Comparison of ENCODE assay signal across 29 cellular contexts in the genomic region with DNA sequence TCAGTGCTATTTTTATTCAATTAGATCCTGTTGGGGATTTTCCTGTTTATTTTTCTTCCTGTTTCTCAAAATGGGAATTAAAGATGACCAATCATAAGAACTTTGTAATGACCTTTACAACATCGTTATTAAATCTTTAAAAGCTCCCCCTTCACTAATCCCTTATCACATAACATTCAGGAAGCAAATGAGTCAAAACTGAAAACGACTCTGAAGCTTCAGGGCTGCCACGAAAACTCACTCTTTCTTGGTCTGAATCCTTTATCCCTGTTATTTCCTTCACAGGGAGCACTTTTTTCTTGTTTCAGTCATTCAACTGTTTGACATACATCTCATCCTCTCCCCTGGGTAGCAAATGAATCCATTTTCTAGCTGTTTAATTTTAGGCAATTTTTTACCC.
A peak's percentile ranks its signal among the peaks of the same experiment; 100 is the strongest.
DNase-seq lines count a peak whose midpoint lies in the region; ATAC-seq, FAIRE-seq and TF ChIP-seq lines count a peak whose summit lies in the region.
"Had no signal": no experiment of that assay in that cellular context is flagged by ENCODE, and none has a peak within 500 bp of the region (broad histone marks: within the 10 kb centered on the region; RNA-seq: fewer than 3 reads in every experiment).

No MANE protein-coding gene starts in this region.

- no peaks in the 10 kb centered on the region for H3K23me2 ChIP-seq in H1 (ENCODE audit: low read depth, low read length)

- in situ Hi-C loops in G401 (cut with HindIII; ENCODE audit: low sequenced_read_pairs) = no loop called here

- H4K91ac ChIP-seq in H1 (replicated peaks; ENCODE audit: insufficient read length, low read length) = no peak overlapping the region

- DNase-seq in GM12865 (ENCODE audit: low read depth) = peak; percentile 14
- no peak for DNase-seq in GM23338 (ENCODE audit: low spot score)
- DNase-seq in H1 (ENCODE audit: low read depth in 1 of 2, low spot score in 2 of 2) = no peak
- no peak for DNase-seq in G401 (ENCODE audit: low spot score)
- DNase-seq: AML-193; CD8-positive, alpha-beta memory T cell; DMS 273 treated with DMSO at 0.1 percent for 48 hours; DMS79; EL; GF-D8; MV-4-11; NCI-H1105; NCI-H146; NCI-H1930; NCI-H2107; NCI-H524; NCI-H774; PC-9; Right ventricle myocardium superior had no signal

- H3K4me1 ChIP-seq in GM23338 (ENCODE audit: insufficient read depth) (no peaks in the 10 kb centered on the region; the same call in 1 of the 2 replicates), H1 (replicated peaks in 1 of 4; ENCODE audit: control insufficient read depth in 3 of 4, insufficient read depth in 4 of 4, low read length in 3 of 4) (peaks cover 0 to 4% (median 0%) of the 10 kb centered on the region in 4 experiments; a peak in 2 of 7 replicates), parathyroid adenoma (no peaks in the 10 kb centered on the region)
- H3K4me1 ChIP-seq: A549, SJSA1 had no signal

- H2AFZ ChIP-seq in GM23338 = peak overlapping the region; percentile 11; the same call in 1 of the 2 replicates
- H2AFZ ChIP-seq in H1 (ENCODE audit: low read length) = no peak overlapping the region
- no peak overlapping the region for H2AFZ ChIP-seq in parathyroid adenoma
- H2AFZ ChIP-seq: PC-9 had no signal

- H3K27ac Mint-ChIP-seq in GM23338 = no peak overlapping the region
- H3K27ac Mint-ChIP-seq: CD8-positive, alpha-beta memory T cell had no signal

- H3K4ac ChIP-seq in H1 (replicated peaks; ENCODE audit: insufficient read length, low read depth, low read length) = no peak overlapping the region

- no peak overlapping the region for H4K5ac ChIP-seq in H1 (ENCODE audit: insufficient read length, low read depth, low read length)

- H2BK15ac ChIP-seq in H1 (ENCODE audit: low read length) = no peak overlapping the region

- peaks cover 38% of the 10 kb centered on the region for H3K9me3 Mint-ChIP-seq in GM23338

- H2AK5ac ChIP-seq in H1 (ENCODE audit: low read depth, low read length) = no peak overlapping the region

- H3K4me2 ChIP-seq in GM23338 (no peak overlapping the region), H1 (ENCODE audit: insufficient read depth in 1 of 2, low read depth in 2 of 2, low read length in 2 of 2) (no peak overlapping the region), parathyroid adenoma (ENCODE audit: low read length) (no peak overlapping the region)
- H3K4me2 ChIP-seq: A549, PC-9 had no signal

- H3K9ac ChIP-seq in H1 (replicated peaks in 1 of 4; ENCODE audit: extremely low read depth in 1 of 4, low read depth in 3 of 4, low read length in 3 of 4) = no peak overlapping the region
- no peak overlapping the region for H3K9ac ChIP-seq in parathyroid adenoma

- no peak overlapping the region for H2BK20ac ChIP-seq in H1 (ENCODE audit: low read length)

- CTCF ChIA-PET in H1 (lab: Charles Lee; ENCODE audit: partially characterized antibody) = interaction anchor here (0.9 kb wide), 1 partner anchor 47 kb away, joined by 3 read pairs; no protein-coding TSS in a partner anchor

- TF ChIP-seq RAD21 in H1 (IDR thresholded peaks at IDR 0.05 in 1 of 2, conservative IDR thresholded peaks at IDR 0.05 in 1 of 2; ENCODE audit: low read depth in 2 of 2, low read length in 2 of 2) = no peak

- POLR2A ChIA-PET in H1 (lab: Charles Lee; ENCODE audit: partially characterized antibody) = no interaction called here

- peaks cover 10% of the 10 kb centered on the region for H3K36me3 ChIP-seq in GM23338 (ENCODE audit: insufficient read depth)
- H3K36me3 ChIP-seq in H1 (ENCODE audit: control insufficient read depth in 2 of 4, insufficient read depth in 4 of 4, low read length in 3 of 4) = no peaks in the 10 kb centered on the region; a peak in 1 of 8 replicates
- no peaks in the 10 kb centered on the region for H3K36me3 ChIP-seq in parathyroid adenoma (ENCODE audit: control insufficient read depth, insufficient read depth, low read length)
- H3K36me3 ChIP-seq: SJSA1 had no signal

- WGBS in H1 (ENCODE audit: extremely low coverage in 1 of 2, insufficient coverage in 1 of 2, insufficient read length in 1 of 2, insufficient replicate concordance in 2 of 2, low coverage in 1 of 2, low lambda C conversion rate in 2 of 2, missing lambda C conversion rate in 1 of 2), 2 experiments = 86% methylated on average over 3 of the region's 3 CpGs; no CpG with 5 or more reads in 1 of the 2 experiments

- H3K9me2 ChIP-seq in GM23338 (ENCODE audit: insufficient read depth) = no peaks in the 10 kb centered on the region

- no peak overlapping the region for H3K14ac ChIP-seq in H1 (ENCODE audit: insufficient read length)

- no peaks in the 10 kb centered on the region for H3K27me3 ChIP-seq in GM23338 (ENCODE audit: insufficient read depth)
- no peaks in the 10 kb centered on the region for H3K27me3 ChIP-seq in H1 (replicated peaks in 1 of 4; ENCODE audit: control insufficient read depth in 3 of 4, extremely low read depth in 1 of 4, insufficient read depth in 3 of 4, low read length in 3 of 4)
- H3K27me3 ChIP-seq in parathyroid adenoma (ENCODE audit: control insufficient read depth, insufficient read depth, low read length) = no peaks in the 10 kb centered on the region
- H3K27me3 ChIP-seq: SJSA1 had no signal

- peaks cover 24% of the 10 kb centered on the region for H3K36me3 Mint-ChIP-seq in GM23338 (ENCODE audit: low read depth)
- H3K36me3 Mint-ChIP-seq: CD8-positive, alpha-beta memory T cell had no signal

- no peak for TF ChIP-seq POLR2A in H1 (IDR thresholded peaks at IDR 0.05; ENCODE audit: control extremely low read depth in 1 of 2, low read depth in 2 of 2, low read length in 2 of 2)

- no peaks in the 10 kb centered on the region for H3F3A ChIP-seq in GM23338 (replicated peaks; ENCODE audit: low read depth)

- TF ChIP-seq CTCF in GM12865 (IDR thresholded peaks at IDR 0.05; ENCODE audit: insufficient read depth, low read depth, low read length, missing control alignments) (no peak), GM23338 (conservative IDR thresholded peaks at IDR 0.05; ENCODE audit: low read depth in 2 of 2) (no peak), H1 (IDR thresholded peaks at IDR 0.05; ENCODE audit: control extremely low read depth in 1 of 3, insufficient read depth in 1 of 3, low read depth in 1 of 3, low read length in 3 of 3) (no peak), parathyroid adenoma (IDR thresholded peaks at IDR 0.05) (no peak)

- H2BK5ac ChIP-seq in H1 (ENCODE audit: low read depth, low read length) = no peak overlapping the region

- no peak for ATAC-seq in GM23338
- no peak for ATAC-seq in HG03571 (IDR thresholded peaks at IDR 0.05; ENCODE audit: unreplicated experiment)
- ATAC-seq in HG03521 (IDR thresholded peaks at IDR 0.05; ENCODE audit: unreplicated experiment) = no peak
- no peak for ATAC-seq in GM21528 (IDR thresholded peaks at IDR 0.05; ENCODE audit: low FRiP score, unreplicated experiment)
- ATAC-seq: A549, K562 had no signal

- H3K18ac ChIP-seq in H1 (ENCODE audit: extremely low read depth, low read length) = no peak overlapping the region

- peak overlapping the region; percentile 41 for H3K23ac ChIP-seq in H1 (ENCODE audit: insufficient read length)

- H3K4me3 Mint-ChIP-seq in GM23338 = no peak overlapping the region
- H3K4me3 Mint-ChIP-seq: CD8-positive, alpha-beta memory T cell had no signal

- FAIRE-seq in H1 (lab: Jason Lieb, UNC) = no peak
- FAIRE-seq: A549, H54, HTR-8/SVneo, K562 had no signal

- H3K4me3 ChIP-seq in GM12865 (ENCODE audit: low read depth, low read length) (no peak overlapping the region), GM23338 (no peak overlapping the region), H1 (ENCODE audit: extremely low read depth in 1 of 4, insufficient read depth in 2 of 4, low read depth in 3 of 4, low read length in 4 of 4) (no peak overlapping the region), parathyroid adenoma (ENCODE audit: low read depth, low read length) (no peak overlapping the region)
- H3K4me3 ChIP-seq: A549, K562, PC-9, SJSA1 had no signal

- H4K8ac ChIP-seq in H1 (ENCODE audit: extremely low read depth, insufficient read depth, low read length) = no peak overlapping the region

- H3K56ac ChIP-seq in H1 (replicated peaks; ENCODE audit: insufficient read length, low read depth, low read length) = no peak overlapping the region

- no peak for TF ChIP-seq EP300 in H1 (IDR thresholded peaks at IDR 0.05; ENCODE audit: borderline replicate concordance in 1 of 2, low read depth in 2 of 2, low read length in 2 of 2)

- H2BK12ac ChIP-seq in H1 (ENCODE audit: low read depth, low read length) = no peak overlapping the region

- H4K20me1 ChIP-seq in GM23338 (replicated peaks; ENCODE audit: insufficient read depth) (no peaks in the 10 kb centered on the region), H1 (replicated peaks in 1 of 2; ENCODE audit: control insufficient read depth in 1 of 2, insufficient read depth in 2 of 2, low read length in 2 of 2) (no peaks in the 10 kb centered on the region)

- H3K27me3 Mint-ChIP-seq in GM23338 (ENCODE audit: insufficient read depth, low read depth, poor library complexity) = peaks cover 11% of the 10 kb centered on the region
- H3K27me3 Mint-ChIP-seq: CD8-positive, alpha-beta memory T cell had no signal

- peaks cover 18% of the 10 kb centered on the region for H3K4me1 Mint-ChIP-seq in GM23338
- H3K4me1 Mint-ChIP-seq: CD8-positive, alpha-beta memory T cell had no signal

- H3K27ac ChIP-seq in GM23338 (ENCODE audit: low read depth) = no peak overlapping the region
- H3K27ac ChIP-seq in H1 (ENCODE audit: low read depth, low read length) = no peak overlapping the region
- H3K27ac ChIP-seq in parathyroid adenoma = peak overlapping the region; percentile 3
- H3K27ac ChIP-seq: A549, C4-2B, PC-9, SJSA1 had no signal

- H3K9me3 ChIP-seq in H1 (ENCODE audit: insufficient read depth in 2 of 2, low read depth in 1 of 2, low read length in 1 of 2) = peaks cover 6 to 7% of the 10 kb centered on the region in 2 experiments; a peak in 1 of 4 replicates
- H3K9me3 ChIP-seq in parathyroid adenoma (ENCODE audit: control insufficient read depth, low read length) = no peaks in the 10 kb centered on the region
- H3K9me3 ChIP-seq: A549, SJSA1 had no signal

- no peak overlapping the region for H2BK120ac ChIP-seq in H1 (replicated peaks; ENCODE audit: low read depth, low read length)

- no peaks in the 10 kb centered on the region for H3K79me2 ChIP-seq in GM23338 (replicated peaks; ENCODE audit: insufficient read depth)
- H3K79me2 ChIP-seq in H1 (ENCODE audit: control insufficient read depth in 1 of 2, insufficient read depth in 2 of 2, low read length in 2 of 2) = no peaks in the 10 kb centered on the region
- no peaks in the 10 kb centered on the region for H3K79me2 ChIP-seq in parathyroid adenoma

- no peaks in the 10 kb centered on the region for H3K79me1 ChIP-seq in H1 (ENCODE audit: low read depth, low read length)

TF ChIP-seq in GM23338, 12 proteins besides CTCF, POLR2A, EP300 and RAD21 (continues in another document):
- TF ChIP-seq CREB1 (CRISPR knock-in tag; IDR thresholded peaks at IDR 0.05; ENCODE audit: low read depth) (no peak), JUNB (IDR thresholded peaks at IDR 0.05; ENCODE audit: unreplicated experiment) (no peak), POLR2AphosphoS5 (IDR thresholded peaks at IDR 0.05; ENCODE audit: low read depth) (no peak)

TF ChIP-seq in H1, 55 proteins besides CTCF, POLR2A, EP300 and RAD21 (continues in another document):
- TF ChIP-seq SIRT6 (IDR thresholded peaks at IDR 0.05; ENCODE audit: low read length) (no peak), RNF2 (IDR thresholded peaks at IDR 0.05; ENCODE audit: borderline replicate concordance, low read depth, low read length, missing control alignments, poor library complexity, severe bottlenecking) (no peak), MAFK (IDR thresholded peaks at IDR 0.05; ENCODE audit: low read depth, low read length) (no peak)
